Comparison of ENCODE assay signal across 12 cellular contexts in the genomic region with DNA sequence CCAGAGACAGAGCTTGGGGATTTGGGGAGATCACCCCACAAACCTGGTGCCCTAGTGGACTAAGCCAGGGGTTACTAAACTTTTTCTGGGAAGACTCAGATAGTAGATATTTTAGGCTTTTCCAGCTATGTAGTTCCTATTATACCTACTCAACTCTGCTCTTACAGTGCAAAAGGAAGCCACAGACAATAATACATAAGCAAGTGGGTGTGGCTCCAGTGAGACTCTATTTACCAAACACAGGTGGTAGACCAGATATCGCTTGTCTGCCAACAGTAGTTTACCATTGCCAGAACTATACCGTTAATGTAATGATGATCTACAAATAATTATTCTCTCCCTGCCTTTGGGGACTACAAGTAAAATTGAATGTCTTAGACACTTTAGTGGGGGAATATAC. TPM values are rescaled to one million over a fixed set of nuclear protein-coding genes. Genes with fewer than 3 reads are reported as not detected.
"Had no signal": no experiment of that assay in that cellular context is flagged by ENCODE, and none has a peak within 500 bp of the region (broad histone marks: within the 10 kb centered on the region; RNA-seq: fewer than 3 reads in every experiment).

No MANE protein-coding gene starts in this region.

- H3K4me1 ChIP-seq: HAP-1 had no signal

- H2AFZ ChIP-seq: GM23248 had no signal

- H3K4me3 ChIP-seq: GM23248, HAP-1 had no signal

- ATAC-seq: HCT116, HepG2 had no signal

- H3K36me3 ChIP-seq: HAP-1 had no signal

- H3K9me3 ChIP-seq: HAP-1 had no signal

- H3K9ac ChIP-seq: GM23248 had no signal

- FAIRE-seq: HepG2 had no signal

- H3K27ac ChIP-seq: GM23248, HL-60 had no signal

- DNase-seq: GM23248, GOT3, H7, HFFc6, KG1 had no signal

RNA-seq across cellular contexts. Expression of gene LDHC, which starts 6.9 kb away (rescaled TPM):
- total RNA-seq: GM23248, H4, HepG2, HT1080 had no signal
- polyA plus RNA-seq: GM23248, HepG2, IgD-negative memory B cell had no signal

RNA-seq across cellular contexts. Expression of gene LDHAL6A, which starts 36.6 kb away (rescaled TPM):
- total RNA-seq: GM23248, H4, H7, HepG2, HFFc6, HT1080 had no signal
- polyA plus RNA-seq: HepG2, IgD-negative memory B cell had no signal
